8 cellular contexts compared by ENCODE assay signal in the genomic region with DNA sequence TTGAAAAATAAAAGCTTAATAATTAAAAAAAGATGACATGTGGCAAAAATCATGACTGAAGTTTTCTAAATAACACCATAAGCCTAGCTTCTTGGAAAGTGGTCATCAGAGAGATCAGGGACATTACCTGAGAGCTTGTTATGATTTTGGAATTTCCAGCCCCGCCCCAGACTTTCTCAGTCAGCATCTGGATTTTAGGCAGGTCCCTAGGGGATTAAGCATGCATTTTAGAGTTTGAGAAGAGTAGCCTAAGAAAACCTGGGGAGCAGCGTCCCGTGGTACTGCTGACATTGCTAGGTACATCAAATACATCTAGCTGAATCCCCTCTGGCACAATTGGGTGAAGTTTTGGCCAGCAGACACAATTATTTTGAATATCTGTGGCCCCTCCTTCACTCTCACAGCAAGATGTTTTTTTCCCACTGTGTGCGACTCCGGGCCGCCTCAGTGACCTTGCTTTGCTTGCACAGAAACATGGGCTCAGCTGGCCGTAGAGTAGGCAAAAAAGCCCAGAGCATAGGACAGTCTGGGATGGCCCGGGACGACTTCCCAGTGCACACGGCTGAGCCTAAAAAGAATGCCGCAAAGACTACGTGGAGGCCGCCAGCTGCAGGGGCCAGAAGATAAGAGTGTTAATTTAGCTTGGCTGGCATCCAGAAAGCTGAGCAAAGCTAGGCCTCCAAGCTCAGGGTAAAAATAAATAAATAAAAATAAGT. TPM values are rescaled to one million over a fixed set of nuclear protein-coding genes. Genes with fewer than 3 reads are reported as not detected.
A peak's percentile ranks its signal among the peaks of the same experiment; 100 is the strongest.
DNase-seq lines count a peak whose midpoint lies in the region; ATAC-seq and TF ChIP-seq lines count a peak whose summit lies in the region.

No MANE protein-coding gene starts in this region.

- H3K4me3 ChIP-seq in GM12864 (ENCODE audit: low read depth, low read length) (peak overlapping the region; percentile 33; the same call in 1 of the 2 replicates), fibroblast of pulmonary artery (replicated peaks; ENCODE audit: low read depth, low read length) (no peak overlapping the region), gastrocnemius medialis (peak overlapping the region; percentile 31 to 48 (median 34))

- no peaks in the 10 kb centered on the region for H3K9me3 ChIP-seq in gastrocnemius medialis

- H3K27ac ChIP-seq in gastrocnemius medialis = peak overlapping the region; percentile 91 to 94 (median 92)

- no peak for TF ChIP-seq POLR2A in gastrocnemius medialis (IDR thresholded peaks at IDR 0.05)

- TF ChIP-seq CTCF in GM12864 (IDR thresholded peaks at IDR 0.05; ENCODE audit: low read depth, low read length, missing control alignments) (no peak), fibroblast of pulmonary artery (IDR thresholded peaks at IDR 0.05; ENCODE audit: low read length, missing control alignments) (no peak), gastrocnemius medialis (IDR thresholded peaks at IDR 0.05 in 4 of 5, conservative IDR thresholded peaks at IDR 0.05 in 1 of 5) (no peak)

- POLR2A ChIA-PET in activated CD4-positive, alpha-beta T cell treated with anti-CD3 and anti-CD28 coated beads, Interleukin-2, amount 10 ng/mL, durations not matched to agents 7 days and 5 days (lab: Charles Lee) = no interaction called here

- peaks cover 55% of the 10 kb centered on the region for H3K4me1 Mint-ChIP-seq in activated CD4-positive, alpha-beta T cell treated with anti-CD3 and anti-CD28 coated beads, Interleukin-2, amount 10 ng/mL, durations not matched to agents 7 days and 5 days

- peaks cover 56 to 64% of the 10 kb centered on the region in 2 donors for H3K4me1 ChIP-seq in gastrocnemius medialis

- no peaks in the 10 kb centered on the region for H3K27me3 ChIP-seq in gastrocnemius medialis

- no peaks in the 10 kb centered on the region for H3K36me3 ChIP-seq in gastrocnemius medialis

- no peak overlapping the region for H3K27ac Mint-ChIP-seq in activated CD4-positive, alpha-beta T cell treated with anti-CD3 and anti-CD28 coated beads, Interleukin-2, amount 10 ng/mL, durations not matched to agents 7 days and 5 days

- no peaks in the 10 kb centered on the region for H3K36me3 Mint-ChIP-seq in activated CD4-positive, alpha-beta T cell treated with anti-CD3 and anti-CD28 coated beads, Interleukin-2, amount 10 ng/mL, durations not matched to agents 7 days and 5 days (ENCODE audit: low read depth)

- DNase-seq in GM12864 (ENCODE audit: low read depth) (no peak), NCI-H82 (lab: John Stamatoyannopoulos, UW) (peak; percentile 84), fibroblast of pulmonary artery (ENCODE audit: low read depth) (peak; percentile 88), gastrocnemius medialis (peak; percentile 27 to 64), hippocampal formation (lab: John Stamatoyannopoulos, UW) (no peak), HK-2 (ENCODE audit: unreplicated experiment) (no peak)
- DNase-seq in activated CD4-positive, alpha-beta T cell treated with anti-CD3 and anti-CD28 coated beads, Interleukin-2, amount 10 ng/mL, durations not matched to agents 7 days and 5 days = no peak

- intact Hi-C loops in gastrocnemius medialis (cut with DNase I; ENCODE audit: low total_unique reads) = loop anchor here (10.0 kb wide), 1 partner anchor 52 kb away; no protein-coding TSS in a partner anchor

- H3K4me3 Mint-ChIP-seq in activated CD4-positive, alpha-beta T cell treated with anti-CD3 and anti-CD28 coated beads, Interleukin-2, amount 10 ng/mL, durations not matched to agents 7 days and 5 days = no peak overlapping the region

- in situ Hi-C loops in gastrocnemius medialis (cut with MboI; ENCODE audit: low sequenced_read_pairs in 4 of 4) = no loop called here

- CTCF ChIA-PET in activated CD4-positive, alpha-beta T cell treated with anti-CD3 and anti-CD28 coated beads, Interleukin-2, amount 10 ng/mL, durations not matched to agents 7 days and 5 days (lab: Charles Lee) = interaction anchor here (0.6 to 1.1 kb wide), 4 partner anchors 14 to 302 kb away, joined by 3 to 4 read pairs (median 3); no protein-coding TSS in a partner anchor

- H3K27me3 Mint-ChIP-seq in activated CD4-positive, alpha-beta T cell treated with anti-CD3 and anti-CD28 coated beads, Interleukin-2, amount 10 ng/mL, durations not matched to agents 7 days and 5 days = no peaks in the 10 kb centered on the region

- ATAC-seq in gastrocnemius medialis (peak; percentile 11 to 14), GM21367 (IDR thresholded peaks at IDR 0.05; ENCODE audit: unreplicated experiment) (no peak)

- H3K9me3 Mint-ChIP-seq in activated CD4-positive, alpha-beta T cell treated with anti-CD3 and anti-CD28 coated beads, Interleukin-2, amount 10 ng/mL, durations not matched to agents 7 days and 5 days = no peaks in the 10 kb centered on the region

RNA-seq across cellular contexts. Expression of a gene that starts 58.6 kb away (rescaled TPM):
- 100 to 1,000 TPM in 2 of 4 donors, 10 to 100 TPM in 2; 66.9 to 128 (median 107) TPM for total RNA-seq in gastrocnemius medialis
- total RNA-seq in activated CD4-positive, alpha-beta T cell treated with anti-CD3 and anti-CD28 coated beads, Interleukin-2, amount 10 ng/mL, durations not matched to agents 7 days and 5 days = 10 to 100 TPM; 24.5 to 27.0 TPM

Comparison
In these comparisons a context has a peak if more than half of its experiments do, and no peak if none do; other contexts are left out.
1. DNase-seq: peak in NCI-H82 (single experiment), fibroblast of pulmonary artery (single experiment) and gastrocnemius medialis (2 of 2); none in GM12864 (single experiment), hippocampal formation (0 of 2), HK-2 (single experiment) and activated CD4-positive, alpha-beta T cell treated with anti-CD3 and anti-CD28 coated beads, Interleukin-2, amount 10 ng/mL, durations not matched to agents 7 days and 5 days (single experiment).